Comparison of ENCODE assay signal across 11 cellular contexts in the genomic region with DNA sequence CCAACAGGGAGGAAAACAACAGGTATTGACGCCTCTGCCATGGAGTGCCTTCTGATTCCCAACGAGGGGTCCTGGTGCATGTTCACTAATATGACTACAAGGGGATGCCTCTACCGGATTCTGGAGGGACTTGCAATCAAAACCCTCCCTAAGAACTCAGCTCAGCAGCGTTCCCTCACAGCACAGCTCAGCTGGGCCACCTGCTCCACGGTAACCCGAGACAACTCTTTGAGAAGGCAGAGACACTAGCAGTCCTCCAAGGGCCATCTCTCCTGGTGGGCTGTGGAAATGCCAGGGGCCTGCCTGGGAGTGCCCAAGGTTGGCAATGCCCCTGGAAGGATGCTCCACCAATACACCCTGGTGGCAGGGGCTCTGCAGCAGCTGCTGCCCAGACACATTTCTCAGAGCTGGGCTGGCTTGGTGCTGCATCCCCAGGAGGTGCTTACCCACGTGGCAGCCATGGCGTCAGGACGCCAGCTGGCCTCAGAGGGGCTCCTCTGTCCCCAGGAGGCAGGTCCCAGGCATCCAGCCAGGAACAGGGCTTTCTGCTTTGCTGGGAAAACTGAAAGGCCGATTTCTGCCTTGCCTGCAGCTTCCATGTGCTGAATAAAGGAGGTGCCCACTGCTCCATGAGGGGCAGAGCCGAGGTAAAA. TPM values are rescaled to one million over a fixed set of nuclear protein-coding genes. Genes with fewer than 3 reads are reported as not detected.
DNase-seq lines count a peak whose midpoint lies in the region; ATAC-seq lines count a peak whose summit lies in the region.
"Had no signal": no experiment of that assay in that cellular context is flagged by ENCODE, and none has a peak within 500 bp of the region (broad histone marks: within the 10 kb centered on the region; RNA-seq: fewer than 3 reads in every experiment).

No MANE protein-coding gene starts in this region.

- H3K9me3 Mint-ChIP-seq in activated T-helper 17 cell treated with anti-CD3 and anti-CD28 coated beads, Interleukin-2, amount 50 U/mL, for 72 hours: no peaks in the 10 kb centered on the region

- intact Hi-C loops in Right ventricle myocardium inferior (cut with DNase I): no loop called here
- intact Hi-C loops in cardiac septum (cut with DNase I): no loop called here
- intact Hi-C loops in aorta (cut with DNase I): no loop called here

- no peaks in the 10 kb centered on the region for H3K9me3 ChIP-seq in aorta (ENCODE audit: control insufficient read depth, low read length)

- ATAC-seq in Right ventricle myocardium inferior (peak; percentile 47), aorta (ENCODE audit: low FRiP score) (peak; percentile 19), GM19455 (IDR thresholded peaks at IDR 0.05; ENCODE audit: unreplicated experiment) (no peak)
- ATAC-seq in activated T-helper 17 cell treated with anti-CD3 and anti-CD28 coated beads, Interleukin-2, amount 50 U/mL, for 72 hours (replicated peaks): no peak
- ATAC-seq: activated CD4-positive, CD25-positive, alpha-beta regulatory T cell treated with anti-CD3 and anti-CD28 coated beads, Interleukin-2, amount 50 U/mL, for 24 hours had no signal

- peaks cover 4% of the 10 kb centered on the region for H3K4me1 Mint-ChIP-seq in activated T-helper 17 cell treated with anti-CD3 and anti-CD28 coated beads, Interleukin-2, amount 50 U/mL, for 72 hours

- DNase-seq in Right ventricle myocardium inferior (ENCODE audit: missing footprints) (no peak), cardiac septum (ENCODE audit: low spot score) (no peak), amygdala (lab: John Stamatoyannopoulos, UW) (peak in 52 of 56 donors; percentile 25 to 92 (median 77)), inferior parietal cortex (ENCODE audit: extremely low spot score) (peak; percentile 73), aorta (peak; percentile 70 to 86), NCI-H128 (lab: John Stamatoyannopoulos, UW; ENCODE audit: unreplicated experiment) (no peak)

- H3K36me3 ChIP-seq in aorta (ENCODE audit: control insufficient read depth in 1 of 2, insufficient read depth in 2 of 2, low read length in 1 of 2): no peaks in the 10 kb centered on the region

- H3K27ac Mint-ChIP-seq in activated T-helper 17 cell treated with anti-CD3 and anti-CD28 coated beads, Interleukin-2, amount 50 U/mL, for 72 hours: no peak overlapping the region

- no peaks in the 10 kb centered on the region for H3K27me3 ChIP-seq in aorta (ENCODE audit: control insufficient read depth in 1 of 2, insufficient read depth in 2 of 2, low read length in 1 of 2)

- no peaks in the 10 kb centered on the region for H3K27me3 Mint-ChIP-seq in activated T-helper 17 cell treated with anti-CD3 and anti-CD28 coated beads, Interleukin-2, amount 50 U/mL, for 72 hours

- 40 to 41% methylated on average over 11 of the region's 11 CpGs for WGBS in aorta, 2 donors

- no peak overlapping the region for H3K4me3 ChIP-seq in aorta (ENCODE audit: low read length in 2 of 2)

- H3K27ac ChIP-seq in aorta (ENCODE audit: low read depth in 1 of 2, low read length in 2 of 2): no peak overlapping the region

- H3K36me3 Mint-ChIP-seq in activated T-helper 17 cell treated with anti-CD3 and anti-CD28 coated beads, Interleukin-2, amount 50 U/mL, for 72 hours (ENCODE audit: low read depth): no peaks in the 10 kb centered on the region

- H3K4me1 ChIP-seq in aorta (ENCODE audit: control insufficient read depth in 1 of 2, insufficient read depth in 2 of 2, low read length in 2 of 2): no peaks in the 10 kb centered on the region

- H3K4me3 Mint-ChIP-seq in activated T-helper 17 cell treated with anti-CD3 and anti-CD28 coated beads, Interleukin-2, amount 50 U/mL, for 72 hours: no peak overlapping the region

RNA-seq across cellular contexts. Expression of a gene that starts 16.5 kb away (rescaled TPM):
- total RNA-seq in Right ventricle myocardium inferior: 46.3 TPM
- total RNA-seq in cardiac septum: 42.1 TPM
- 10 to 100 TPM; 23.6 to 34.7 TPM for total RNA-seq in aorta
- polyA plus RNA-seq in aorta: 10 to 100 TPM; 12.5 to 18.4 TPM
- 10 to 100 TPM; 24.5 to 31.2 TPM for total RNA-seq in activated T-helper 17 cell treated with anti-CD3 and anti-CD28 coated beads, Interleukin-2, amount 50 U/mL, for 72 hours

RNA-seq across cellular contexts. Expression of a gene that starts 34.0 kb away (rescaled TPM):
- total RNA-seq in Right ventricle myocardium inferior: 0.05 TPM
- 0.11 TPM for total RNA-seq in cardiac septum
- under 1 TPM; 0.13 to 0.24 TPM for total RNA-seq in aorta
- polyA plus RNA-seq in aorta: not detected
- total RNA-seq in activated T-helper 17 cell treated with anti-CD3 and anti-CD28 coated beads, Interleukin-2, amount 50 U/mL, for 72 hours: not detected
- total RNA-seq: H4 had no signal
- polyA plus RNA-seq: AG04450 had no signal

RNA-seq across cellular contexts. Expression of a gene that starts 45.9 kb away (rescaled TPM):
- total RNA-seq in Right ventricle myocardium inferior: 126 TPM
- total RNA-seq in cardiac septum: 69.1 TPM
- total RNA-seq in aorta: 10 to 100 TPM; 25.1 to 28.6 TPM
- 10 to 100 TPM; 24.3 to 33.6 TPM for polyA plus RNA-seq in aorta
- total RNA-seq in activated T-helper 17 cell treated with anti-CD3 and anti-CD28 coated beads, Interleukin-2, amount 50 U/mL, for 72 hours: 10 to 100 TPM; 60.0 to 92.1 TPM

RNA-seq across cellular contexts. Expression of a gene that starts 47.7 kb away (rescaled TPM):
- total RNA-seq in Right ventricle myocardium inferior (26.0 TPM), cardiac septum (7.3 TPM), aorta (10 to 100 TPM; 23.5 to 28.9 TPM)
- polyA plus RNA-seq in aorta: 10 to 100 TPM; 28.2 to 69.1 TPM
- 10 to 100 TPM; 56.5 to 63.2 TPM for total RNA-seq in activated T-helper 17 cell treated with anti-CD3 and anti-CD28 coated beads, Interleukin-2, amount 50 U/mL, for 72 hours

Comparison
In these comparisons a context has a peak if more than half of its experiments do, and no peak if none do; other contexts are left out.
1. ATAC-seq: peak in Right ventricle myocardium inferior (single experiment) and aorta (single experiment); none in GM19455 (single experiment) and activated T-helper 17 cell treated with anti-CD3 and anti-CD28 coated beads, Interleukin-2, amount 50 U/mL, for 72 hours (single experiment).
2. DNase-seq: peak in amygdala (52 of 56), inferior parietal cortex (single experiment) and aorta (2 of 2); none in Right ventricle myocardium inferior (single experiment), cardiac septum (single experiment) and NCI-H128 (single experiment).